ENCODE assay signal across 18 cellular contexts in genomic region chr13:30038884-30039283, GRCh38.
DNase-seq lines count a peak whose midpoint lies in the region; ATAC-seq and TF ChIP-seq lines count a peak whose summit lies in the region.
"Had no signal": no experiment of that assay in that cellular context is flagged by ENCODE, and none has a peak within 500 bp of the region (broad histone marks: within the 10 kb centered on the region; RNA-seq: fewer than 3 reads in every experiment).

No MANE protein-coding gene starts in this region.

- POLR2A ChIA-PET in PC-9 (lab: Charles Lee; ENCODE audit: unreplicated experiment), result no interaction called here

- H2AFZ ChIP-seq in GM23338, result peak overlapping the region; percentile 57
- H2AFZ ChIP-seq in PC-9, result no peak overlapping the region

- H3K4me2 ChIP-seq in GM23338 (peak overlapping the region; percentile 36; the same call in 1 of the 2 replicates), PC-9 (no peak overlapping the region)

- no peak for DNase-seq in GM23338 (ENCODE audit: low spot score)
- peak; percentile 37 for DNase-seq in SK-N-MC (ENCODE audit: low read depth, low spot score)
- peak in 1 of 2 donors; percentile 62 for DNase-seq in foreskin fibroblast
- peak; percentile 40 to 43 for DNase-seq in uterus
- no peak for DNase-seq in DMS114 treated with DMSO at 0.1 percent for 48 hours (lab: John Stamatoyannopoulos, UW; ENCODE audit: unreplicated experiment)
- DNase-seq in PC-9, result no peak
- DNase-seq: activated B cell treated with CpG ODN at 0.5 μM for 24 hours; activated CD8-positive, alpha-beta memory T cell treated with anti-CD3 and anti-CD28 coated beads for 24 hours; adrenal gland; CD8-positive, alpha-beta memory T cell; glutamatergic neuron; KG1; NCI-H1436 treated with DMSO at 0.1 percent for 48 hours; nucleus accumbens; right lobe of liver; stimulated activated CD4-positive, alpha-beta T cell treated with anti-CD3 and anti-CD28 coated beads, Interleukin-2, amount 100 ng/mL, for 48 hours had no signal

- CTCF ChIA-PET in PC-9 (lab: Charles Lee), result no interaction called here

- H3K27ac ChIP-seq in GM23338 (ENCODE audit: low read depth) (no peak overlapping the region), SK-N-MC (peak overlapping the region; percentile 74; the same call in 1 of the 2 replicates), uterus (no peak overlapping the region), PC-9 (no peak overlapping the region)
- H3K27ac ChIP-seq: adrenal gland, right lobe of liver, thoracic aorta had no signal

- no peak for ATAC-seq in GM23338
- no peak for ATAC-seq in GM21576 (IDR thresholded peaks at IDR 0.05; ENCODE audit: unreplicated experiment)
- ATAC-seq: right lobe of liver had no signal

- H3K9me3 ChIP-seq in SK-N-MC (ENCODE audit: low read depth, low read length), result no peaks in the 10 kb centered on the region
- H3K9me3 ChIP-seq in uterus, result no peaks in the 10 kb centered on the region
- H3K9me3 ChIP-seq in PC-9 (ENCODE audit: insufficient read depth, low read depth), result no peaks in the 10 kb centered on the region
- H3K9me3 ChIP-seq: adrenal gland, right lobe of liver, thoracic aorta had no signal

- H3K79me2 ChIP-seq in GM23338 (replicated peaks; ENCODE audit: insufficient read depth) (no peaks in the 10 kb centered on the region), PC-9 (ENCODE audit: low read depth) (no peaks in the 10 kb centered on the region)

- BruUV-seq in PC-9 (replicated peaks; lab: Mats Ljungman, UMichigan), result no TSS peak

- TF ChIP-seq CTCF in GM23338 (conservative IDR thresholded peaks at IDR 0.05; ENCODE audit: low read depth in 2 of 2) (no peak; a peak in 1 of 4 replicates), foreskin fibroblast (IDR thresholded peaks at IDR 0.05; ENCODE audit: low read depth, low read length) (peak; percentile 26), uterus (IDR thresholded peaks at IDR 0.05) (no peak), PC-9 (conservative IDR thresholded peaks at IDR 0.05) (no peak)

- H3K9me2 ChIP-seq in GM23338 (ENCODE audit: insufficient read depth) (peaks cover 5% of the 10 kb centered on the region; the same call in 1 of the 2 replicates), PC-9 (ENCODE audit: insufficient read depth) (no peaks in the 10 kb centered on the region; the same call in 1 of the 2 replicates)

- no peak overlapping the region for H3K9ac ChIP-seq in SK-N-MC (ENCODE audit: insufficient read length)

- peaks cover 4% of the 10 kb centered on the region for H3K27me3 Mint-ChIP-seq in GM23338 (ENCODE audit: insufficient read depth, low read depth, poor library complexity)

- peaks cover 36% of the 10 kb centered on the region for H3K4me1 Mint-ChIP-seq in GM23338
- H3K4me1 Mint-ChIP-seq: activated B cell treated with CpG ODN at 0.5 μM for 24 hours; CD8-positive, alpha-beta memory T cell had no signal

- H3K4me3 Mint-ChIP-seq in GM23338, result no peak overlapping the region
- H3K4me3 Mint-ChIP-seq: activated B cell treated with CpG ODN at 0.5 μM for 24 hours; CD8-positive, alpha-beta memory T cell had no signal

- no peaks in the 10 kb centered on the region for H3F3A ChIP-seq in GM23338 (replicated peaks; ENCODE audit: low read depth)
- H3F3A ChIP-seq in PC-9 (ENCODE audit: insufficient read depth, low read depth), result peaks cover 2% of the 10 kb centered on the region; the same call in 1 of the 2 replicates

- H3K36me3 Mint-ChIP-seq in GM23338 (ENCODE audit: low read depth), result no peaks in the 10 kb centered on the region; the same call in 2 of the 3 replicates
- H3K36me3 Mint-ChIP-seq: CD8-positive, alpha-beta memory T cell had no signal

- H3K9me3 Mint-ChIP-seq in GM23338, result peaks cover under 1% of the 10 kb centered on the region; the same call in 2 of the 3 replicates
- H3K9me3 Mint-ChIP-seq: activated B cell treated with CpG ODN at 0.5 μM for 24 hours; CD8-positive, alpha-beta memory T cell had no signal

- no peak for TF ChIP-seq POLR2A in uterus (IDR thresholded peaks at IDR 0.05)

- H3K4me1 ChIP-seq in GM23338 (ENCODE audit: insufficient read depth), result peaks cover 17% of the 10 kb centered on the region
- H3K4me1 ChIP-seq in uterus, result no peaks in the 10 kb centered on the region
- peaks cover 4% of the 10 kb centered on the region; the same call in 1 of the 2 replicates for H3K4me1 ChIP-seq in PC-9 (replicated peaks; ENCODE audit: insufficient read depth)
- H3K4me1 ChIP-seq: adrenal gland, right lobe of liver had no signal

- no peak overlapping the region for H3K27ac Mint-ChIP-seq in GM23338
- H3K27ac Mint-ChIP-seq: activated B cell treated with CpG ODN at 0.5 μM for 24 hours; CD8-positive, alpha-beta memory T cell had no signal

- H3K27me3 ChIP-seq in GM23338 (ENCODE audit: insufficient read depth), result no peaks in the 10 kb centered on the region
- no peaks in the 10 kb centered on the region for H3K27me3 ChIP-seq in uterus
- 0 out of 2 replicates have a peak, but pooled peaks cover 4% of the 10 kb centered on the region for H3K27me3 ChIP-seq in PC-9 (ENCODE audit: insufficient read depth, low read depth)
- H3K27me3 ChIP-seq: adrenal gland, right lobe of liver had no signal

- H4K20me1 ChIP-seq in GM23338 (replicated peaks; ENCODE audit: insufficient read depth) (no peaks in the 10 kb centered on the region), PC-9 (ENCODE audit: insufficient read depth) (no peaks in the 10 kb centered on the region)

- H3K4me3 ChIP-seq in GM23338 (no peak overlapping the region), SK-N-MC (peak overlapping the region; percentile 17; the same call in 1 of the 2 replicates), foreskin fibroblast (ENCODE audit: low read depth in 1 of 2, low read length in 2 of 2) (no peak overlapping the region), uterus (no peak overlapping the region), PC-9 (no peak overlapping the region)
- H3K4me3 ChIP-seq: adrenal gland, right lobe of liver, thoracic aorta had no signal

- H3K36me3 ChIP-seq in GM23338 (ENCODE audit: insufficient read depth), result no peaks in the 10 kb centered on the region
- H3K36me3 ChIP-seq in SK-N-MC (ENCODE audit: insufficient read depth, low read length), result no peaks in the 10 kb centered on the region
- no peaks in the 10 kb centered on the region for H3K36me3 ChIP-seq in uterus
- H3K36me3 ChIP-seq in PC-9 (ENCODE audit: low read depth), result no peaks in the 10 kb centered on the region
- H3K36me3 ChIP-seq: adrenal gland, right lobe of liver, thoracic aorta had no signal

- intact Hi-C loops in uterus (cut with DNase I; ENCODE audit: low total_unique reads), result no loop called here
- intact Hi-C loops in PC-9 (cut with micrococcal nuclease; ENCODE audit: unreplicated experiment), result no loop called here

TF ChIP-seq in GM23338, 12 proteins besides CTCF, POLR2A, EP300 and RAD21 (continues in another document):
- TF ChIP-seq CREB1 (CRISPR knock-in tag; IDR thresholded peaks at IDR 0.05; ENCODE audit: low read depth) (no peak), EZH2phosphoT487 (IDR thresholded peaks at IDR 0.05; ENCODE audit: unreplicated experiment) (no peak), ZNF331 (CRISPR knock-in tag; IDR thresholded peaks at IDR 0.05; ENCODE audit: low read depth) (no peak), ZNF114 (CRISPR knock-in tag; IDR thresholded peaks at IDR 0.05) (no peak), POLR2AphosphoS5 (IDR thresholded peaks at IDR 0.05; ENCODE audit: low read depth) (no peak), ETS1 (IDR thresholded peaks at IDR 0.05) (no peak), EZH2 (IDR thresholded peaks at IDR 0.05; ENCODE audit: low read depth, unreplicated experiment) (no peak), STAT1 (IDR thresholded peaks at IDR 0.05; ENCODE audit: unreplicated experiment) (no peak)
- TF ChIP-seq, protein P1, sequence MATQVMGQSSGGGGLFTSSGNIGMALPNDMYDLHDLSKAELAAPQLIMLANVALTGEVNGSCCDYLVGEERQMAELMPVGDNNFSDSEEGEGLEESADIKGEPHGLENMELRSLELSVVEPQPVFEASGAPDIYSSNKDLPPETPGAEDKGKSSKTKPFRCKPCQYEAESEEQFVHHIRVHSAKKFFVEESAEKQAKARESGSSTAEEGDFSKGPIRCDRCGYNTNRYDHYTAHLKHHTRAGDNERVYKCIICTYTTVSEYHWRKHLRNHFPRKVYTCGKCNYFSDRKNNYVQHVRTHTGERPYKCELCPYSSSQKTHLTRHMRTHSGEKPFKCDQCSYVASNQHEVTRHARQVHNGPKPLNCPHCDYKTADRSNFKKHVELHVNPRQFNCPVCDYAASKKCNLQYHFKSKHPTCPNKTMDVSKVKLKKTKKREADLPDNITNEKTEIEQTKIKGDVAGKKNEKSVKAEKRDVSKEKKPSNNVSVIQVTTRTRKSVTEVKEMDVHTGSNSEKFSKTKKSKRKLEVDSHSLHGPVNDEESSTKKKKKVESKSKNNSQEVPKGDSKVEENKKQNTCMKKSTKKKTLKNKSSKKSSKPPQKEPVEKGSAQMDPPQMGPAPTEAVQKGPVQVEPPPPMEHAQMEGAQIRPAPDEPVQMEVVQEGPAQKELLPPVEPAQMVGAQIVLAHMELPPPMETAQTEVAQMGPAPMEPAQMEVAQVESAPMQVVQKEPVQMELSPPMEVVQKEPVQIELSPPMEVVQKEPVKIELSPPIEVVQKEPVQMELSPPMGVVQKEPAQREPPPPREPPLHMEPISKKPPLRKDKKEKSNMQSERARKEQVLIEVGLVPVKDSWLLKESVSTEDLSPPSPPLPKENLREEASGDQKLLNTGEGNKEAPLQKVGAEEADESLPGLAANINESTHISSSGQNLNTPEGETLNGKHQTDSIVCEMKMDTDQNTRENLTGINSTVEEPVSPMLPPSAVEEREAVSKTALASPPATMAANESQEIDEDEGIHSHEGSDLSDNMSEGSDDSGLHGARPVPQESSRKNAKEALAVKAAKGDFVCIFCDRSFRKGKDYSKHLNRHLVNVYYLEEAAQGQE (IDR thresholded peaks at IDR 0.05; ENCODE audit: unreplicated experiment), result no peak

Comparison
In these comparisons a context has a peak if more than half of its experiments do, and no peak if none do; other contexts are left out.
1. DNase-seq: peak in SK-N-MC (single experiment) and uterus (2 of 2); none in GM23338 (single experiment), DMS114 treated with DMSO at 0.1 percent for 48 hours (single experiment) and PC-9 (0 of 2).